2 cellular contexts compared by ENCODE assay signal in the genomic region with DNA sequence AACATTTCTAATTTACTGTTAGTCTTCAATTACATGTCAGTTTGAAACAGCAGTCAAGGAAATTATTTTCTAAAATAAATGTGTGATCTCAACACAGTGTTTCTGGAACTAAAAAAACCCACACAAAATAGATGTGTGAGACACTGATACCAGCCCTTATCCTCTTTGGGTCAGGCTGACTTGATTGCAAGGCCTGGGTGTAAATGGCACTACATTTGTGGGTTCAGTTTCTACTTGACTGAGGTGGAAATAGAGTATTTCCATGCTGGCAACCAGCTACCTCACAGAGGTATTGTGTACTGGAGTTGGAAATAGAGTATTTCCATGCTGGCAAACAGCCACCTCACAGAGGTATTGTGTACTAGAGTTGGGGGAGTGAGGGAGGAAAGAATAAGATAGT.
TF ChIP-seq lines count a peak whose summit lies in the region.

No MANE protein-coding gene starts in this region.

TF ChIP-seq in GM23338, 12 proteins besides CTCF, POLR2A, EP300 and RAD21 (continues in another document):
- no peak for TF ChIP-seq STAT1 (IDR thresholded peaks at IDR 0.05; ENCODE audit: unreplicated experiment)
- no peak for TF ChIP-seq ZNF114 (CRISPR knock-in tag; IDR thresholded peaks at IDR 0.05)
- TF ChIP-seq CREB1 (CRISPR knock-in tag; IDR thresholded peaks at IDR 0.05; ENCODE audit: low read depth) = no peak
- TF ChIP-seq EZH2 (IDR thresholded peaks at IDR 0.05; ENCODE audit: low read depth, unreplicated experiment) = no peak
- no peak for TF ChIP-seq EZH2phosphoT487 (IDR thresholded peaks at IDR 0.05; ENCODE audit: unreplicated experiment)
- TF ChIP-seq JUNB (IDR thresholded peaks at IDR 0.05; ENCODE audit: unreplicated experiment) = no peak
- TF ChIP-seq, protein P1, sequence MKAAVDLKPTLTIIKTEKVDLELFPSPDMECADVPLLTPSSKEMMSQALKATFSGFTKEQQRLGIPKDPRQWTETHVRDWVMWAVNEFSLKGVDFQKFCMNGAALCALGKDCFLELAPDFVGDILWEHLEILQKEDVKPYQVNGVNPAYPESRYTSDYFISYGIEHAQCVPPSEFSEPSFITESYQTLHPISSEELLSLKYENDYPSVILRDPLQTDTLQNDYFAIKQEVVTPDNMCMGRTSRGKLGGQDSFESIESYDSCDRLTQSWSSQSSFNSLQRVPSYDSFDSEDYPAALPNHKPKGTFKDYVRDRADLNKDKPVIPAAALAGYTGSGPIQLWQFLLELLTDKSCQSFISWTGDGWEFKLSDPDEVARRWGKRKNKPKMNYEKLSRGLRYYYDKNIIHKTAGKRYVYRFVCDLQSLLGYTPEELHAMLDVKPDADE (IDR thresholded peaks at IDR 0.05) = no peak
- TF ChIP-seq, protein P2, sequence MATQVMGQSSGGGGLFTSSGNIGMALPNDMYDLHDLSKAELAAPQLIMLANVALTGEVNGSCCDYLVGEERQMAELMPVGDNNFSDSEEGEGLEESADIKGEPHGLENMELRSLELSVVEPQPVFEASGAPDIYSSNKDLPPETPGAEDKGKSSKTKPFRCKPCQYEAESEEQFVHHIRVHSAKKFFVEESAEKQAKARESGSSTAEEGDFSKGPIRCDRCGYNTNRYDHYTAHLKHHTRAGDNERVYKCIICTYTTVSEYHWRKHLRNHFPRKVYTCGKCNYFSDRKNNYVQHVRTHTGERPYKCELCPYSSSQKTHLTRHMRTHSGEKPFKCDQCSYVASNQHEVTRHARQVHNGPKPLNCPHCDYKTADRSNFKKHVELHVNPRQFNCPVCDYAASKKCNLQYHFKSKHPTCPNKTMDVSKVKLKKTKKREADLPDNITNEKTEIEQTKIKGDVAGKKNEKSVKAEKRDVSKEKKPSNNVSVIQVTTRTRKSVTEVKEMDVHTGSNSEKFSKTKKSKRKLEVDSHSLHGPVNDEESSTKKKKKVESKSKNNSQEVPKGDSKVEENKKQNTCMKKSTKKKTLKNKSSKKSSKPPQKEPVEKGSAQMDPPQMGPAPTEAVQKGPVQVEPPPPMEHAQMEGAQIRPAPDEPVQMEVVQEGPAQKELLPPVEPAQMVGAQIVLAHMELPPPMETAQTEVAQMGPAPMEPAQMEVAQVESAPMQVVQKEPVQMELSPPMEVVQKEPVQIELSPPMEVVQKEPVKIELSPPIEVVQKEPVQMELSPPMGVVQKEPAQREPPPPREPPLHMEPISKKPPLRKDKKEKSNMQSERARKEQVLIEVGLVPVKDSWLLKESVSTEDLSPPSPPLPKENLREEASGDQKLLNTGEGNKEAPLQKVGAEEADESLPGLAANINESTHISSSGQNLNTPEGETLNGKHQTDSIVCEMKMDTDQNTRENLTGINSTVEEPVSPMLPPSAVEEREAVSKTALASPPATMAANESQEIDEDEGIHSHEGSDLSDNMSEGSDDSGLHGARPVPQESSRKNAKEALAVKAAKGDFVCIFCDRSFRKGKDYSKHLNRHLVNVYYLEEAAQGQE (IDR thresholded peaks at IDR 0.05; ENCODE audit: unreplicated experiment) = no peak
- TF ChIP-seq POLR2AphosphoS5 (IDR thresholded peaks at IDR 0.05; ENCODE audit: low read depth) = no peak
- no peak for TF ChIP-seq NANOG (IDR thresholded peaks at IDR 0.05; ENCODE audit: borderline replicate concordance)

TF ChIP-seq in K562, 482 proteins besides CTCF, POLR2A, EP300 and RAD21:
- no peak for TF ChIP-seq MYC (IDR thresholded peaks at IDR 0.05; ENCODE audit: low read depth, low read length)
- no peak for TF ChIP-seq MYC (CRISPR knock-in tag; IDR thresholded peaks at IDR 0.05; ENCODE audit: borderline replicate concordance, low read depth)
- TF ChIP-seq, protein P3, sequence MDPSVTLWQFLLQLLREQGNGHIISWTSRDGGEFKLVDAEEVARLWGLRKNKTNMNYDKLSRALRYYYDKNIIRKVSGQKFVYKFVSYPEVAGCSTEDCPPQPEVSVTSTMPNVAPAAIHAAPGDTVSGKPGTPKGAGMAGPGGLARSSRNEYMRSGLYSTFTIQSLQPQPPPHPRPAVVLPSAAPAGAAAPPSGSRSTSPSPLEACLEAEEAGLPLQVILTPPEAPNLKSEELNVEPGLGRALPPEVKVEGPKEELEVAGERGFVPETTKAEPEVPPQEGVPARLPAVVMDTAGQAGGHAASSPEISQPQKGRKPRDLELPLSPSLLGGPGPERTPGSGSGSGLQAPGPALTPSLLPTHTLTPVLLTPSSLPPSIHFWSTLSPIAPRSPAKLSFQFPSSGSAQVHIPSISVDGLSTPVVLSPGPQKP (CRISPR knock-in tag; IDR thresholded peaks at IDR 0.05) = no peak
- TF ChIP-seq NFIC (IDR thresholded peaks at IDR 0.05) = 0 out of 2 replicates have a peak, but pooled peaks have one; percentile 26
